ENCODE assay signal across 1 cellular context in the genomic region with DNA sequence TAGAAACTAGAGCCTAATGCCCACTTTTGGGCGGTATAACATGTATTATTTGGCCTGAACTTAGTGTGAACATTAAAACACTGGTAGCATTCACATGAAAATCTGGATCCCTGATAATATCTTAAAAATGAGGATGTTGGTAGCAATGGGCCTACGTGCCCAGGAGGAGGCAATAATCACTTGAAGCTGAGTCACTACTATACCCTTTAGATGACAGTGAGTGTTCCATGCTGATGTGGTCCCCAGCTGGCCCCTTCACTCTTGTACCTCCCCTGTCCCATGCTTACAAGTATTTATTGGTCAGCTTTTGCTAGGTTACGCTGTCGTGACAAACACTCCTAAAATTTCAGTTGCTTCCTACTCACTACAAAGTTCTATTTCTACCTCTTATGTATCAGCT.
A peak's percentile ranks its signal among the peaks of the same experiment; 100 is the strongest.
TF ChIP-seq lines count a peak whose summit lies in the region.

No MANE protein-coding gene starts in this region.

TF ChIP-seq in K562, 482 proteins besides CTCF, POLR2A, EP300 and RAD21:
- TF ChIP-seq, protein P1, sequence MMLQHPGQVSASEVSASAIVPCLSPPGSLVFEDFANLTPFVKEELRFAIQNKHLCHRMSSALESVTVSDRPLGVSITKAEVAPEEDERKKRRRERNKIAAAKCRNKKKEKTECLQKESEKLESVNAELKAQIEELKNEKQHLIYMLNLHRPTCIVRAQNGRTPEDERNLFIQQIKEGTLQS (IDR thresholded peaks at IDR 0.05), result no peak
- TF ChIP-seq, protein P1 (CRISPR knock-in tag; conservative IDR thresholded peaks at IDR 0.05), result no peak
- no peak for TF ChIP-seq SLC30A9 (CRISPR knock-in tag; IDR thresholded peaks at IDR 0.05)
- peak; percentile 42; the same call in 1 of the 2 replicates for TF ChIP-seq NFE2 (IDR thresholded peaks at IDR 0.05; ENCODE audit: low read depth)
